In the genomic region with DNA sequence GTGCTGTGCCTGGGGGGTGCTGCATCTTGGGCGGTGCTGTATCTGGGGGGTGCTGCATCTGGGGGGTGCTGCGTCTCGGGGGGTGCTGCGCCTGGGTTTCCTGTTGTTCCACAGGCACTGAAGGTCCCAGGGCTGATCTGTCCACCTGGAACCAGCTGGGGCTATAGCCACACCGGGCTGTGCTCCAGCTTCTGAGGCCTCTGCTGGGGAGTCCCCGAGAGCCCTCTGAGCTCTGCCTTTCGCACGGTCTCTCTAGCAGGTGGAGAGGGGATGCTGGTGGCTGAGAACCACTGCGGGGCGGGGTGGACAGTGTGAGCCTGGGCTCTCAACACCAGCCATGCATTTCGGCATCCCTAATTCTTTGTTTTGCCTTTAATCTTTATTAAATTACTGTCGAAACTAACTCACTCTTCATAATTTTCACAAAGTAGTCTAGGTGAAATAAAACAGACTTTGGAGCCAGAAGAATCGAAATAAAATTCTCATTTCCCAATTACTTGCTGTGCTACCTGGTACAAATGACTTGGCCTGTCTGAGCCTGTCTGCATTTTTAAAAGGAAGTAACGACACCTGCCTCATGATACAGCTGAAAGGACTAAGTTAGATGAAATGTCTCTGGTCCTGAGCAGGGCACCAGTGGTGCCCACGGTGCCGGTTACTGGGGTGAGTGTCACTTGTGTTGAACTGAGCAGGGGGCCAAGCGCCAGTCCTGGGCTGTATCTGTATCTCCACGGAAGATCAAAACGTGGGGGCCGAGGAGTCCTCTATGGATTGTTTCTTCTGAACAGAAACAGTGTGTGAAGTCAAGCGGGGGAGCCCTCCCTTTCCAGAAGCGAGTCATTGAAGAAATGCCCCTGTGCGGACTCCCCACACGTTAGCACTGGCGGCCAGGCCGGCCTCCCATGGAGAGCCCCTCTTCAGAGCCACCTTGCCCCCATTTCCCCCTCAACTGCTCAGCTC, we compare ENCODE assay signal across 25 cellular contexts.
"Had no signal": no experiment of that assay in that cellular context is flagged by ENCODE, and none has a peak within 500 bp of the region (broad histone marks: within the 10 kb centered on the region; RNA-seq: fewer than 3 reads in every experiment).

No MANE protein-coding gene starts in this region.

- H3K9me3 ChIP-seq: gastrocnemius medialis, left ventricle myocardium inferior, right lobe of liver had no signal

- H3K27ac ChIP-seq: coronary artery, dorsolateral prefrontal cortex, gastrocnemius medialis, left ventricle myocardium inferior, right lobe of liver had no signal

- FAIRE-seq: islet of Langerhans had no signal

- H3K4me3 Mint-ChIP-seq: activated CD4-positive, alpha-beta T cell treated with anti-CD3 and anti-CD28 coated beads for 36 hours; activated CD8-positive, alpha-beta memory T cell treated with anti-CD3 and anti-CD28 coated beads, Interleukin-2, amount 10 ng/mL, durations not matched to agents 7 days and 5 days; activated CD8-positive, alpha-beta T cell treated with anti-CD3 and anti-CD28 coated beads, Interleukin-2, amount 10 ng/mL, durations not matched to agents 7 days and 5 days; activated naive CD8-positive, alpha-beta T cell; effector memory CD8-positive, alpha-beta T cell; naive thymus-derived CD8-positive, alpha-beta T cell; stimulated activated memory B cell treated with anti-CD40 and anti-IgM and Interleukin-4, amounts not matched to agents 10 μg/mL and 1 μg/mL and 100 μg/mL, for 72 hours; stimulated activated naive CD8-positive, alpha-beta T cell treated with anti-CD3 and anti-CD28 coated beads, Interleukin-15, amount 100 ng/mL, for 72 hours; T-helper 2 cell treated with Interferon-gamma antibody and Interleukin-4, amounts not matched to agents 5 μg/mL and 100 μg/mL, for 36 hours had no signal

- DNase-seq: activated CD4-positive, alpha-beta T cell treated with anti-CD3 and anti-CD28 coated beads for 36 hours; activated CD4-positive, CD25-positive, alpha-beta regulatory T cell; activated CD8-positive, alpha-beta memory T cell treated with anti-CD3 and anti-CD28 coated beads, Interleukin-2, amount 10 ng/mL, durations not matched to agents 7 days and 5 days; activated CD8-positive, alpha-beta T cell treated with anti-CD3 and anti-CD28 coated beads, Interleukin-2, amount 10 ng/mL, durations not matched to agents 7 days and 5 days; activated effector memory CD4-positive, alpha-beta T cell treated with Interleukin-2 at 50 U/mL for 16 hours; activated naive CD4-positive, alpha-beta T cell treated with Interleukin-2 at 50 U/mL for 16 hours; anterior cingulate cortex; effector memory CD8-positive, alpha-beta T cell; erythroblast; glutamatergic neuron; left ventricle myocardium inferior; naive thymus-derived CD8-positive, alpha-beta T cell; stimulated activated CD4-positive, alpha-beta T cell treated with anti-CD3 and anti-CD28 coated beads, Interleukin-12 subunit alpha, Interleukin-12 subunit beta, amount 100 ng/mL, for 4 hours; stimulated activated CD4-positive, alpha-beta T cell treated with anti-CD3 and anti-CD28 coated beads, Interleukin-4, amount 100 ng/mL, for 24 hours; stimulated activated naive CD8-positive, alpha-beta T cell treated with anti-CD3 and anti-CD28 coated beads, Interleukin-15, amount 100 ng/mL, for 72 hours; substantia nigra; T-helper 1 cell had no signal

- ATAC-seq: activated CD4-positive, alpha-beta T cell treated with anti-CD3 and anti-CD28 coated beads for 36 hours; activated CD8-positive, alpha-beta memory T cell treated with anti-CD3 and anti-CD28 coated beads, Interleukin-2, amount 10 ng/mL, durations not matched to agents 7 days and 5 days; activated CD8-positive, alpha-beta T cell treated with anti-CD3 and anti-CD28 coated beads, Interleukin-2, amount 10 ng/mL, durations not matched to agents 7 days and 5 days; effector memory CD8-positive, alpha-beta T cell; naive thymus-derived CD8-positive, alpha-beta T cell; right lobe of liver; stimulated activated memory B cell treated with anti-CD40 and anti-IgM and Interleukin-4, amounts not matched to agents 10 μg/mL and 1 μg/mL and 100 μg/mL, for 72 hours; stimulated activated naive CD8-positive, alpha-beta T cell treated with anti-CD3 and anti-CD28 coated beads, Interleukin-15, amount 100 ng/mL, for 72 hours had no signal

- H3K27ac Mint-ChIP-seq: activated CD4-positive, alpha-beta T cell treated with anti-CD3 and anti-CD28 coated beads for 36 hours; activated CD8-positive, alpha-beta memory T cell treated with anti-CD3 and anti-CD28 coated beads, Interleukin-2, amount 10 ng/mL, durations not matched to agents 7 days and 5 days; activated CD8-positive, alpha-beta T cell treated with anti-CD3 and anti-CD28 coated beads, Interleukin-2, amount 10 ng/mL, durations not matched to agents 7 days and 5 days; activated naive CD8-positive, alpha-beta T cell; effector memory CD8-positive, alpha-beta T cell; naive thymus-derived CD8-positive, alpha-beta T cell; stimulated activated memory B cell treated with anti-CD40 and anti-IgM and Interleukin-4, amounts not matched to agents 10 μg/mL and 1 μg/mL and 100 μg/mL, for 72 hours; stimulated activated naive CD8-positive, alpha-beta T cell treated with anti-CD3 and anti-CD28 coated beads, Interleukin-15, amount 100 ng/mL, for 72 hours; T-helper 2 cell treated with Interferon-gamma antibody and Interleukin-4, amounts not matched to agents 5 μg/mL and 100 μg/mL, for 36 hours had no signal

- H3K27me3 ChIP-seq: right lobe of liver had no signal

- H3K4me3 ChIP-seq: coronary artery, dorsolateral prefrontal cortex, gastrocnemius medialis, left ventricle myocardium inferior, right lobe of liver had no signal

- H3K36me3 ChIP-seq: gastrocnemius medialis, left ventricle myocardium inferior, right lobe of liver had no signal

- H3K27me3 Mint-ChIP-seq: activated CD4-positive, alpha-beta T cell treated with anti-CD3 and anti-CD28 coated beads for 36 hours; activated CD8-positive, alpha-beta memory T cell treated with anti-CD3 and anti-CD28 coated beads, Interleukin-2, amount 10 ng/mL, durations not matched to agents 7 days and 5 days; activated naive CD8-positive, alpha-beta T cell; naive thymus-derived CD8-positive, alpha-beta T cell; stimulated activated naive CD8-positive, alpha-beta T cell treated with anti-CD3 and anti-CD28 coated beads, Interleukin-15, amount 100 ng/mL, for 72 hours had no signal

- H3K4me1 Mint-ChIP-seq: activated CD4-positive, alpha-beta T cell treated with anti-CD3 and anti-CD28 coated beads for 36 hours; activated CD8-positive, alpha-beta memory T cell treated with anti-CD3 and anti-CD28 coated beads, Interleukin-2, amount 10 ng/mL, durations not matched to agents 7 days and 5 days; naive thymus-derived CD8-positive, alpha-beta T cell; stimulated activated memory B cell treated with anti-CD40 and anti-IgM and Interleukin-4, amounts not matched to agents 10 μg/mL and 1 μg/mL and 100 μg/mL, for 72 hours; stimulated activated naive CD8-positive, alpha-beta T cell treated with anti-CD3 and anti-CD28 coated beads, Interleukin-15, amount 100 ng/mL, for 72 hours had no signal

- H3K4me1 ChIP-seq: gastrocnemius medialis, left ventricle myocardium inferior, right lobe of liver had no signal

- H3K9me3 Mint-ChIP-seq: effector memory CD8-positive, alpha-beta T cell; naive thymus-derived CD8-positive, alpha-beta T cell; stimulated activated memory B cell treated with anti-CD40 and anti-IgM and Interleukin-4, amounts not matched to agents 10 μg/mL and 1 μg/mL and 100 μg/mL, for 72 hours; stimulated activated naive CD8-positive, alpha-beta T cell treated with anti-CD3 and anti-CD28 coated beads, Interleukin-15, amount 100 ng/mL, for 72 hours; T-helper 2 cell treated with Interferon-gamma antibody and Interleukin-4, amounts not matched to agents 5 μg/mL and 100 μg/mL, for 36 hours had no signal

- H3K36me3 Mint-ChIP-seq: activated CD8-positive, alpha-beta memory T cell treated with anti-CD3 and anti-CD28 coated beads, Interleukin-2, amount 10 ng/mL, durations not matched to agents 7 days and 5 days; activated naive CD8-positive, alpha-beta T cell; naive thymus-derived CD8-positive, alpha-beta T cell; stimulated activated memory B cell treated with anti-CD40 and anti-IgM and Interleukin-4, amounts not matched to agents 10 μg/mL and 1 μg/mL and 100 μg/mL, for 72 hours had no signal
